Comparison of ENCODE assay signal across 1 cellular context in the genomic region with DNA sequence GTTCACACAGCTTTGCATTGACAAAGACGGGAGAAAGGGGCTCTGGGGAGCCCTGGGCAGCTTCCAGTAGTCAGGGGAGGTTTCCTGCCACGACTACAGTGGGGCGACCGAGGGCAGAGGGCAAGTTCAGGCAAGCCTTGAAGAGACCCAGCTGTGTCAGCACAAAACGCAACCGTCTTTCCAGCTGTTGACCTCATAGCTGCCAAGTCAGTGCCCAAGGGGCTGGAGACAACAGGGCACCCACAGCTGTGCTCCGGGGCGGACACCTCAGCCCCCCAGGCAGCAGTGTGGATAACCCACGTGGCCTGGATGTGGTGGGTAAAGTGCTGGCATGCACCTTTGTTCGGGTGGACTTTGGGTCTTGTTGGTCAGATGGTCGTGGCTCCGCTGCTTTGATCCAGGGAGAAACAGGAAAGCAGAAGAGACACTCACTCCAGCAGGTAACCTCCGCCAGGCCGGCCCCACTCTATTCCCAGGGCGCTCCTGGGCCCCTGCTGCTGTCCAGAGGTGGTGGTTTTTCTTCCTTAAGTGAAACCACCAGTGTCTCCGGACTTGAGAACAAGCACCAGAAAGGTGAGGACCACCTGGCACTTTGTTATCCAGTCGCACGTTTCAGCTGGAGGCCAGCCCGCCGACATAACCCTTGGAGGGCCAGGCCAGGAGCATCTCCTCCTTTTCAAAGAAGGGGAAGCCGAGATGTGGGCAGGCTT.
TF ChIP-seq lines count a peak whose summit lies in the region.

No MANE protein-coding gene starts in this region.

TF ChIP-seq in HepG2, 621 proteins besides CTCF, POLR2A, EP300 and RAD21 (continued from another document and continues in another):
- peak; percentile 98 for TF ChIP-seq ZNF343 (CRISPR knock-in tag; IDR thresholded peaks at IDR 0.05)
- peak; percentile 89 for TF ChIP-seq NAIF1 (CRISPR knock-in tag; IDR thresholded peaks at IDR 0.05; ENCODE audit: borderline replicate concordance)
- no peak for TF ChIP-seq ZNF841 (CRISPR knock-in tag; IDR thresholded peaks at IDR 0.05; ENCODE audit: borderline replicate concordance)
- 0 out of 2 replicates have a peak, but pooled peaks have one; percentile 61 for TF ChIP-seq RARG (CRISPR knock-in tag; IDR thresholded peaks at IDR 0.05; ENCODE audit: low read depth)
- peak; percentile 99 for TF ChIP-seq ZNF607 (CRISPR knock-in tag; IDR thresholded peaks at IDR 0.05; ENCODE audit: borderline replicate concordance)
- TF ChIP-seq ONECUT2 (CRISPR knock-in tag; IDR thresholded peaks at IDR 0.05): no peak
- peak; percentile 94 for TF ChIP-seq ZNF552 (CRISPR knock-in tag; IDR thresholded peaks at IDR 0.05; ENCODE audit: borderline replicate concordance)
- peak; percentile 97 for TF ChIP-seq TEAD3 (CRISPR knock-in tag; optimal IDR thresholded peaks at IDR 0.05; ENCODE audit: borderline replicate concordance)
- TF ChIP-seq SKI (IDR thresholded peaks at IDR 0.05; ENCODE audit: partially characterized antibody): peak; percentile 58
- TF ChIP-seq, protein P1, sequence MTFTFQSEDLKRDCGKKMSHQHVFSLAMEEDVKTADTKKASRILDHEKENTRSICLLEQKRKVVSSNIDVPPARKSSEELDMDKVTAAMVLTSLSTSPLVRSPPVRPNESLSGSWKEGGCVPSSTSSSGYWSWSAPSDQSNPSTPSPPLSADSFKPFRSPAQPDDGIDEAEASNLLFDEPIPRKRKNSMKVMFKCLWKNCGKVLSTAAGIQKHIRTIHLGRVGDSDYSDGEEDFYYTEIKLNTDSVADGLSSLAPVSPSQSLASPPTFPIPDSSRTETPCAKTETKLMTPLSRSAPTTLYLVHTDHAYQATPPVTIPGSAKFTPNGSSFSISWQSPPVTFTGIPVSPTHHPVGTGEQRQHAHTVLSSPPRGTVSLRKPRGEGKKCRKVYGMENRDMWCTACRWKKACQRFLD (CRISPR knock-in tag; IDR thresholded peaks at IDR 0.05; ENCODE audit: borderline replicate concordance): peak; percentile 96
- peak; percentile 88 for TF ChIP-seq TARDBP (CRISPR knock-in tag; IDR thresholded peaks at IDR 0.05)
- no peak for TF ChIP-seq XBP1 (CRISPR knock-in tag; IDR thresholded peaks at IDR 0.05)
- TF ChIP-seq, protein P2, sequence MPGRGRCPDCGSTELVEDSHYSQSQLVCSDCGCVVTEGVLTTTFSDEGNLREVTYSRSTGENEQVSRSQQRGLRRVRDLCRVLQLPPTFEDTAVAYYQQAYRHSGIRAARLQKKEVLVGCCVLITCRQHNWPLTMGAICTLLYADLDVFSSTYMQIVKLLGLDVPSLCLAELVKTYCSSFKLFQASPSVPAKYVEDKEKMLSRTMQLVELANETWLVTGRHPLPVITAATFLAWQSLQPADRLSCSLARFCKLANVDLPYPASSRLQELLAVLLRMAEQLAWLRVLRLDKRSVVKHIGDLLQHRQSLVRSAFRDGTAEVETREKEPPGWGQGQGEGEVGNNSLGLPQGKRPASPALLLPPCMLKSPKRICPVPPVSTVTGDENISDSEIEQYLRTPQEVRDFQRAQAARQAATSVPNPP (CRISPR knock-in tag; IDR thresholded peaks at IDR 0.05): no peak; the same call in 1 of the 2 replicates
- TF ChIP-seq RFX3 (CRISPR knock-in tag; IDR thresholded peaks at IDR 0.05): no peak
- no peak; the same call in 1 of the 2 replicates for TF ChIP-seq ATF7-NPFF (CRISPR knock-in tag; IDR thresholded peaks at IDR 0.05; ENCODE audit: low read depth)
- peak; percentile 87; the same call in 1 of the 2 replicates for TF ChIP-seq NRL (CRISPR knock-in tag; IDR thresholded peaks at IDR 0.05; ENCODE audit: borderline replicate concordance)
- TF ChIP-seq ZMYM3 (CRISPR knock-in tag; IDR thresholded peaks at IDR 0.05): peak; percentile 91
- peak; percentile 91; the same call in 1 of the 2 replicates for TF ChIP-seq ZNF678 (CRISPR knock-in tag; IDR thresholded peaks at IDR 0.05)
- TF ChIP-seq SNAPC2 (CRISPR knock-in tag; IDR thresholded peaks at IDR 0.05): peak; percentile 73
- TF ChIP-seq, protein P3, sequence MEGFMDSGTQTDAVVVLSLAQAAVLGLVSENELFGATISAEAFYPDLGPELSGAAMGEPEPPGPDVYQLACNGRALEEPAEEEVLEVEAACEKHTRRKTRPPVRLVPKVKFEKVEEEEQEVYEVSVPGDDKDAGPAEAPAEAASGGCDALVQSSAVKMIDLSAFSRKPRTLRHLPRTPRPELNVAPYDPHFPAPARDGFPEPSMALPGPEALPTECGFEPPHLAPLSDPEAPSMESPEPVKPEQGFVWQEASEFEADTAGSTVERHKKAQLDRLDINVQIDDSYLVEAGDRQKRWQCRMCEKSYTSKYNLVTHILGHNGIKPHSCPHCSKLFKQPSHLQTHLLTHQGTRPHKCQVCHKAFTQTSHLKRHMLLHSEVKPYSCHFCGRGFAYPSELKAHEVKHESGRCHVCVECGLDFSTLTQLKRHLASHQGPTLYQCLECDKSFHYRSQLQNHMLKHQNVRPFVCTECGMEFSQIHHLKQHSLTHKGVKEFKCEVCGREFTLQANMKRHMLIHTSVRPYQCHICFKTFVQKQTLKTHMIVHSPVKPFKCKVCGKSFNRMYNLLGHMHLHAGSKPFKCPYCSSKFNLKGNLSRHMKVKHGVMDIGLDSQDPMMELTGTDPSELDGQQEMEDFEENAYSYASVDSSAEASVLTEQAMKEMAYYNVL (CRISPR knock-in tag; IDR thresholded peaks at IDR 0.05; ENCODE audit: borderline replicate concordance): peak; percentile 90; the same call in 1 of the 2 replicates
- no peak for TF ChIP-seq PHF5A (CRISPR knock-in tag; IDR thresholded peaks at IDR 0.05; ENCODE audit: low read depth, unreplicated experiment)
- TF ChIP-seq, protein P4, sequence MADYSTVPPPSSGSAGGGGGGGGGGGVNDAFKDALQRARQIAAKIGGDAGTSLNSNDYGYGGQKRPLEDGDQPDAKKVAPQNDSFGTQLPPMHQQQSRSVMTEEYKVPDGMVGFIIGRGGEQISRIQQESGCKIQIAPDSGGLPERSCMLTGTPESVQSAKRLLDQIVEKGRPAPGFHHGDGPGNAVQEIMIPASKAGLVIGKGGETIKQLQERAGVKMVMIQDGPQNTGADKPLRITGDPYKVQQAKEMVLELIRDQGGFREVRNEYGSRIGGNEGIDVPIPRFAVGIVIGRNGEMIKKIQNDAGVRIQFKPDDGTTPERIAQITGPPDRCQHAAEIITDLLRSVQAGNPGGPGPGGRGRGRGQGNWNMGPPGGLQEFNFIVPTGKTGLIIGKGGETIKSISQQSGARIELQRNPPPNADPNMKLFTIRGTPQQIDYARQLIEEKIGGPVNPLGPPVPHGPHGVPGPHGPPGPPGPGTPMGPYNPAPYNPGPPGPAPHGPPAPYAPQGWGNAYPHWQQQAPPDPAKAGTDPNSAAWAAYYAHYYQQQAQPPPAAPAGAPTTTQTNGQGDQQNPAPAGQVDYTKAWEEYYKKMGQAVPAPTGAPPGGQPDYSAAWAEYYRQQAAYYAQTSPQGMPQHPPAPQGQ (CRISPR knock-in tag; IDR thresholded peaks at IDR 0.05; ENCODE audit: borderline replicate concordance): 0 out of 2 replicates have a peak, but pooled peaks have one; percentile 30
- TF ChIP-seq, protein P5, sequence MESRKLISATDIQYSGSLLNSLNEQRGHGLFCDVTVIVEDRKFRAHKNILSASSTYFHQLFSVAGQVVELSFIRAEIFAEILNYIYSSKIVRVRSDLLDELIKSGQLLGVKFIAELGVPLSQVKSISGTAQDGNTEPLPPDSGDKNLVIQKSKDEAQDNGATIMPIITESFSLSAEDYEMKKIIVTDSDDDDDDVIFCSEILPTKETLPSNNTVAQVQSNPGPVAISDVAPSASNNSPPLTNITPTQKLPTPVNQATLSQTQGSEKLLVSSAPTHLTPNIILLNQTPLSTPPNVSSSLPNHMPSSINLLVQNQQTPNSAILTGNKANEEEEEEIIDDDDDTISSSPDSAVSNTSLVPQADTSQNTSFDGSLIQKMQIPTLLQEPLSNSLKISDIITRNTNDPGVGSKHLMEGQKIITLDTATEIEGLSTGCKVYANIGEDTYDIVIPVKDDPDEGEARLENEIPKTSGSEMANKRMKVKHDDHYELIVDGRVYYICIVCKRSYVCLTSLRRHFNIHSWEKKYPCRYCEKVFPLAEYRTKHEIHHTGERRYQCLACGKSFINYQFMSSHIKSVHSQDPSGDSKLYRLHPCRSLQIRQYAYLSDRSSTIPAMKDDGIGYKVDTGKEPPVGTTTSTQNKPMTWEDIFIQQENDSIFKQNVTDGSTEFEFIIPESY (CRISPR knock-in tag; IDR thresholded peaks at IDR 0.05): peak; percentile 94
- TF ChIP-seq, protein P6, sequence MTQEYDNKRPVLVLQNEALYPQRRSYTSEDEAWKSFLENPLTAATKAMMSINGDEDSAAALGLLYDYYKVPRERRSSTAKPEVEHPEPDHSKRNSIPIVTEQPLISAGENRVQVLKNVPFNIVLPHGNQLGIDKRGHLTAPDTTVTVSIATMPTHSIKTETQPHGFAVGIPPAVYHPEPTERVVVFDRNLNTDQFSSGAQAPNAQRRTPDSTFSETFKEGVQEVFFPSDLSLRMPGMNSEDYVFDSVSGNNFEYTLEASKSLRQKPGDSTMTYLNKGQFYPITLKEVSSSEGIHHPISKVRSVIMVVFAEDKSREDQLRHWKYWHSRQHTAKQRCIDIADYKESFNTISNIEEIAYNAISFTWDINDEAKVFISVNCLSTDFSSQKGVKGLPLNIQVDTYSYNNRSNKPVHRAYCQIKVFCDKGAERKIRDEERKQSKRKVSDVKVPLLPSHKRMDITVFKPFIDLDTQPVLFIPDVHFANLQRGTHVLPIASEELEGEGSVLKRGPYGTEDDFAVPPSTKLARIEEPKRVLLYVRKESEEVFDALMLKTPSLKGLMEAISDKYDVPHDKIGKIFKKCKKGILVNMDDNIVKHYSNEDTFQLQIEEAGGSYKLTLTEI (CRISPR knock-in tag; conservative IDR thresholded peaks at IDR 0.05): no peak
- no peak for TF ChIP-seq KAT2B (IDR thresholded peaks at IDR 0.05; ENCODE audit: borderline replicate concordance, low read depth, low read length)
- peak; percentile 92 for TF ChIP-seq ZFX (CRISPR knock-in tag; IDR thresholded peaks at IDR 0.05; ENCODE audit: low read depth)
- TF ChIP-seq NPAS2 (CRISPR knock-in tag; IDR thresholded peaks at IDR 0.05; ENCODE audit: borderline replicate concordance): no peak
- peak; percentile 97 for TF ChIP-seq MEF2D (CRISPR knock-in tag; IDR thresholded peaks at IDR 0.05)
- TF ChIP-seq ZNF782 (CRISPR knock-in tag; IDR thresholded peaks at IDR 0.05; ENCODE audit: borderline replicate concordance): peak; percentile 81; the same call in 1 of the 2 replicates
- peak; percentile 89; the same call in 1 of the 2 replicates for TF ChIP-seq ZNF891 (CRISPR knock-in tag; IDR thresholded peaks at IDR 0.05)
- peak; percentile 53; the same call in 1 of the 2 replicates for TF ChIP-seq RBFOX2 (IDR thresholded peaks at IDR 0.05; ENCODE audit: low read depth, low read length)
- TF ChIP-seq, protein P7, sequence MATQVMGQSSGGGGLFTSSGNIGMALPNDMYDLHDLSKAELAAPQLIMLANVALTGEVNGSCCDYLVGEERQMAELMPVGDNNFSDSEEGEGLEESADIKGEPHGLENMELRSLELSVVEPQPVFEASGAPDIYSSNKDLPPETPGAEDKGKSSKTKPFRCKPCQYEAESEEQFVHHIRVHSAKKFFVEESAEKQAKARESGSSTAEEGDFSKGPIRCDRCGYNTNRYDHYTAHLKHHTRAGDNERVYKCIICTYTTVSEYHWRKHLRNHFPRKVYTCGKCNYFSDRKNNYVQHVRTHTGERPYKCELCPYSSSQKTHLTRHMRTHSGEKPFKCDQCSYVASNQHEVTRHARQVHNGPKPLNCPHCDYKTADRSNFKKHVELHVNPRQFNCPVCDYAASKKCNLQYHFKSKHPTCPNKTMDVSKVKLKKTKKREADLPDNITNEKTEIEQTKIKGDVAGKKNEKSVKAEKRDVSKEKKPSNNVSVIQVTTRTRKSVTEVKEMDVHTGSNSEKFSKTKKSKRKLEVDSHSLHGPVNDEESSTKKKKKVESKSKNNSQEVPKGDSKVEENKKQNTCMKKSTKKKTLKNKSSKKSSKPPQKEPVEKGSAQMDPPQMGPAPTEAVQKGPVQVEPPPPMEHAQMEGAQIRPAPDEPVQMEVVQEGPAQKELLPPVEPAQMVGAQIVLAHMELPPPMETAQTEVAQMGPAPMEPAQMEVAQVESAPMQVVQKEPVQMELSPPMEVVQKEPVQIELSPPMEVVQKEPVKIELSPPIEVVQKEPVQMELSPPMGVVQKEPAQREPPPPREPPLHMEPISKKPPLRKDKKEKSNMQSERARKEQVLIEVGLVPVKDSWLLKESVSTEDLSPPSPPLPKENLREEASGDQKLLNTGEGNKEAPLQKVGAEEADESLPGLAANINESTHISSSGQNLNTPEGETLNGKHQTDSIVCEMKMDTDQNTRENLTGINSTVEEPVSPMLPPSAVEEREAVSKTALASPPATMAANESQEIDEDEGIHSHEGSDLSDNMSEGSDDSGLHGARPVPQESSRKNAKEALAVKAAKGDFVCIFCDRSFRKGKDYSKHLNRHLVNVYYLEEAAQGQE (IDR thresholded peaks at IDR 0.05; ENCODE audit: borderline replicate concordance in 1 of 2, low read depth in 1 of 2, low read length in 2 of 2): peak in 1 of 2 experiments; percentile 59; a peak in 2 of 4 replicates
- TF ChIP-seq, protein P8, sequence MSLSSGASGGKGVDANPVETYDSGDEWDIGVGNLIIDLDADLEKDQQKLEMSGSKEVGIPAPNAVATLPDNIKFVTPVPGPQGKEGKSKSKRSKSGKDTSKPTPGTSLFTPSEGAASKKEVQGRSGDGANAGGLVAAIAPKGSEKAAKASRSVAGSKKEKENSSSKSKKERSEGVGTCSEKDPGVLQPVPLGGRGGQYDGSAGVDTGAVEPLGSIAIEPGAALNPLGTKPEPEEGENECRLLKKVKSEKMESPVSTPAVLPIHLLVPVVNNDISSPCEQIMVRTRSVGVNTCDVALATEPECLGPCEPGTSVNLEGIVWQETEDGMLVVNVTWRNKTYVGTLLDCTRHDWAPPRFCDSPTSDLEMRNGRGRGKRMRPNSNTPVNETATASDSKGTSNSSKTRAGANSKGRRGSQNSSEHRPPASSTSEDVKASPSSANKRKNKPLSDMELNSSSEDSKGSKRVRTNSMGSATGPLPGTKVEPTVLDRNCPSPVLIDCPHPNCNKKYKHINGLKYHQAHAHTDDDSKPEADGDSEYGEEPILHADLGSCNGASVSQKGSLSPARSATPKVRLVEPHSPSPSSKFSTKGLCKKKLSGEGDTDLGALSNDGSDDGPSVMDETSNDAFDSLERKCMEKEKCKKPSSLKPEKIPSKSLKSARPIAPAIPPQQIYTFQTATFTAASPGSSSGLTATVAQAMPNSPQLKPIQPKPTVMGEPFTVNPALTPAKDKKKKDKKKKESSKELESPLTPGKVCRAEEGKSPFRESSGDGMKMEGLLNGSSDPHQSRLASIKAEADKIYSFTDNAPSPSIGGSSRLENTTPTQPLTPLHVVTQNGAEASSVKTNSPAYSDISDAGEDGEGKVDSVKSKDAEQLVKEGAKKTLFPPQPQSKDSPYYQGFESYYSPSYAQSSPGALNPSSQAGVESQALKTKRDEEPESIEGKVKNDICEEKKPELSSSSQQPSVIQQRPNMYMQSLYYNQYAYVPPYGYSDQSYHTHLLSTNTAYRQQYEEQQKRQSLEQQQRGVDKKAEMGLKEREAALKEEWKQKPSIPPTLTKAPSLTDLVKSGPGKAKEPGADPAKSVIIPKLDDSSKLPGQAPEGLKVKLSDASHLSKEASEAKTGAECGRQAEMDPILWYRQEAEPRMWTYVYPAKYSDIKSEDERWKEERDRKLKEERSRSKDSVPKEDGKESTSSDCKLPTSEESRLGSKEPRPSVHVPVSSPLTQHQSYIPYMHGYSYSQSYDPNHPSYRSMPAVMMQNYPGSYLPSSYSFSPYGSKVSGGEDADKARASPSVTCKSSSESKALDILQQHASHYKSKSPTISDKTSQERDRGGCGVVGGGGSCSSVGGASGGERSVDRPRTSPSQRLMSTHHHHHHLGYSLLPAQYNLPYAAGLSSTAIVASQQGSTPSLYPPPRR (CRISPR knock-in tag; IDR thresholded peaks at IDR 0.05; ENCODE audit: borderline replicate concordance): peak; percentile 90
- TF ChIP-seq NFYB (CRISPR knock-in tag; IDR thresholded peaks at IDR 0.05): peak; percentile 15; the same call in 1 of the 2 replicates
